17 cellular contexts compared by ENCODE assay signal in genomic region chr20:12882832-12883506, GRCh38.
A peak's percentile ranks its signal among the peaks of the same experiment; 100 is the strongest.
DNase-seq lines count a peak whose midpoint lies in the region; ATAC-seq, FAIRE-seq and TF ChIP-seq lines count a peak whose summit lies in the region.
"Had no signal": no experiment of that assay in that cellular context is flagged by ENCODE, and none has a peak within 500 bp of the region (broad histone marks: within the 10 kb centered on the region; RNA-seq: fewer than 3 reads in every experiment).

No MANE protein-coding gene starts in this region.

- no peak for TF ChIP-seq POLR2A in H1 (IDR thresholded peaks at IDR 0.05; ENCODE audit: control extremely low read depth in 1 of 2, low read depth in 2 of 2, low read length in 2 of 2)

- H2AK5ac ChIP-seq in H1 (ENCODE audit: low read depth, low read length) (no peak overlapping the region), mesenchymal stem cell (ENCODE audit: low read length, severe bottlenecking) (no peak overlapping the region)

- H3K4ac ChIP-seq in H1 (replicated peaks; ENCODE audit: insufficient read length, low read depth, low read length) = no peak overlapping the region
- peak overlapping the region in 1 of 2 experiments; percentile 40 for H3K4ac ChIP-seq in mesenchymal stem cell (ENCODE audit: low read depth in 1 of 2, low read length in 2 of 2)

- 0 out of 2 replicates have a peak overlapping the region, but pooled peaks have one; percentile 40 for H2AFZ ChIP-seq in H1 (ENCODE audit: low read length)
- no peak overlapping the region for H2AFZ ChIP-seq in mesenchymal stem cell (ENCODE audit: low read depth, low read length)

- no peak for ATAC-seq in GM18867 (IDR thresholded peaks at IDR 0.05; ENCODE audit: unreplicated experiment)
- ATAC-seq: activated T-helper 17 cell treated with anti-CD3 and anti-CD28 coated beads, Interleukin-2, amount 50 U/mL, for 72 hours; naive thymus-derived CD8-positive, alpha-beta T cell; SK-N-SH treated with all-trans-retinoic acid at 6 μM for 48 hours had no signal

- H3K23me2 ChIP-seq in H1 (ENCODE audit: low read depth, low read length) = no peaks in the 10 kb centered on the region; the same call in 1 of the 2 replicates

- H3K79me2 ChIP-seq in H1 (ENCODE audit: control insufficient read depth in 1 of 2, insufficient read depth in 2 of 2, low read length in 2 of 2) = no peaks in the 10 kb centered on the region

- H4K20me1 ChIP-seq in H1 (replicated peaks in 1 of 2; ENCODE audit: control insufficient read depth in 1 of 2, insufficient read depth in 2 of 2, low read length in 2 of 2) = no peaks in the 10 kb centered on the region

- H3K23ac ChIP-seq in H1 (ENCODE audit: insufficient read length) (no peak overlapping the region), mesenchymal stem cell (ENCODE audit: low read length in 2 of 2) (no peak overlapping the region)

- POLR2A ChIA-PET in H1 (lab: Charles Lee; ENCODE audit: partially characterized antibody) = no interaction called here

- TF ChIP-seq EP300 in H1 (IDR thresholded peaks at IDR 0.05; ENCODE audit: borderline replicate concordance in 1 of 2, low read depth in 2 of 2, low read length in 2 of 2) = no peak

- H2BK5ac ChIP-seq in H1 (ENCODE audit: low read depth, low read length) = no peak overlapping the region
- no peak overlapping the region for H2BK5ac ChIP-seq in mesenchymal stem cell (ENCODE audit: low read depth, low read length, poor library complexity, severe bottlenecking)

- H4K8ac ChIP-seq in H1 (ENCODE audit: extremely low read depth, insufficient read depth, low read length) = no peak overlapping the region
- H4K8ac ChIP-seq in mesenchymal stem cell (ENCODE audit: low read length) = peak overlapping the region; percentile 17

- no peaks in the 10 kb centered on the region for H3K27me3 ChIP-seq in H1 (replicated peaks in 1 of 4; ENCODE audit: control insufficient read depth in 3 of 4, extremely low read depth in 1 of 4, insufficient read depth in 3 of 4, low read length in 3 of 4)
- peaks cover 0 to 3% of the 10 kb centered on the region in 2 experiments for H3K27me3 ChIP-seq in mesenchymal stem cell (ENCODE audit: control insufficient read depth in 1 of 2, insufficient read depth in 1 of 2, low read length in 2 of 2)
- no peaks in the 10 kb centered on the region for H3K27me3 ChIP-seq in effector memory CD4-positive, alpha-beta T cell (replicated peaks; ENCODE audit: control insufficient read depth, insufficient read depth, low read length, poor library complexity, severe bottlenecking)

- WGBS in H1 (ENCODE audit: extremely low coverage in 1 of 2, insufficient coverage in 1 of 2, insufficient read length in 1 of 2, insufficient replicate concordance in 2 of 2, low coverage in 1 of 2, low lambda C conversion rate in 2 of 2, missing lambda C conversion rate in 1 of 2), 2 experiments = 82% methylated on average over 1 of the region's 1 CpG; no CpG with 5 or more reads in 1 of the 2 experiments
- 0% methylated on average over 1 of the region's 1 CpG for WGBS in mesenchymal stem cell

- H4K91ac ChIP-seq in H1 (replicated peaks; ENCODE audit: insufficient read length, low read length) = no peak overlapping the region
- H4K91ac ChIP-seq in mesenchymal stem cell (ENCODE audit: low read length) = no peak overlapping the region

- TF ChIP-seq RAD21 in H1 (IDR thresholded peaks at IDR 0.05 in 1 of 2, conservative IDR thresholded peaks at IDR 0.05 in 1 of 2; ENCODE audit: low read depth in 2 of 2, low read length in 2 of 2) = no peak

- no peak for TF ChIP-seq CTCF in H1 (IDR thresholded peaks at IDR 0.05; ENCODE audit: control extremely low read depth in 1 of 3, insufficient read depth in 1 of 3, low read depth in 1 of 3, low read length in 3 of 3)

- H2BK12ac ChIP-seq in H1 (ENCODE audit: low read depth, low read length) = no peak overlapping the region
- peak overlapping the region; percentile 65 to 67 for H2BK12ac ChIP-seq in mesenchymal stem cell (ENCODE audit: low read length in 2 of 2)

- no peak overlapping the region for H2BK120ac ChIP-seq in H1 (replicated peaks; ENCODE audit: low read depth, low read length)
- peak overlapping the region; percentile 55 for H2BK120ac ChIP-seq in mesenchymal stem cell (ENCODE audit: low read depth, low read length)

- H3K14ac ChIP-seq in H1 (ENCODE audit: insufficient read length) (no peak overlapping the region), mesenchymal stem cell (ENCODE audit: low read length in 2 of 2) (no peak overlapping the region)

- no peak overlapping the region for H2BK20ac ChIP-seq in H1 (ENCODE audit: low read length)

- no peak overlapping the region for H3K56ac ChIP-seq in H1 (replicated peaks; ENCODE audit: insufficient read length, low read depth, low read length)

- H3K4me2 ChIP-seq in H1 (ENCODE audit: insufficient read depth in 1 of 2, low read depth in 2 of 2, low read length in 2 of 2) (no peak overlapping the region), mesenchymal stem cell (ENCODE audit: low read length, poor library complexity, severe bottlenecking) (no peak overlapping the region)

- no peak for FAIRE-seq in H1 (lab: Jason Lieb, UNC)

- H3K79me1 ChIP-seq in H1 (ENCODE audit: low read depth, low read length) (no peaks in the 10 kb centered on the region), mesenchymal stem cell (replicated peaks; ENCODE audit: low read length, poor library complexity, severe bottlenecking) (no peaks in the 10 kb centered on the region)

- H3K4me3 ChIP-seq in H1 (ENCODE audit: extremely low read depth in 1 of 4, insufficient read depth in 2 of 4, low read depth in 3 of 4, low read length in 4 of 4) = no peak overlapping the region
- no peak overlapping the region for H3K4me3 ChIP-seq in mesenchymal stem cell (ENCODE audit: insufficient read depth in 1 of 2, low read depth in 1 of 2, low read length in 2 of 2)
- H3K4me3 ChIP-seq in effector memory CD4-positive, alpha-beta T cell (ENCODE audit: insufficient read depth, low read depth, low read length, poor library complexity, severe bottlenecking) = no peak overlapping the region
- H3K4me3 ChIP-seq: prostate gland had no signal

- no peaks in the 10 kb centered on the region for H3K4me1 ChIP-seq in H1 (replicated peaks in 1 of 4; ENCODE audit: control insufficient read depth in 3 of 4, insufficient read depth in 4 of 4, low read length in 3 of 4)
- H3K4me1 ChIP-seq in mesenchymal stem cell (ENCODE audit: control insufficient read depth, insufficient read depth, low read depth, low read length) = no peaks in the 10 kb centered on the region
- H3K4me1 ChIP-seq in effector memory CD4-positive, alpha-beta T cell (ENCODE audit: control insufficient read depth, insufficient read depth, low read length, poor library complexity, severe bottlenecking) = no peaks in the 10 kb centered on the region
- H3K4me1 ChIP-seq: prostate gland had no signal

- CTCF ChIA-PET in H1 (lab: Charles Lee; ENCODE audit: partially characterized antibody) = interaction anchor here (0.6 to 1.3 kb wide), 4 partner anchors 10 to 665 kb away, joined by 3 to 4 read pairs (median 3); no protein-coding TSS in a partner anchor

- H3K18ac ChIP-seq in H1 (ENCODE audit: extremely low read depth, low read length) (no peak overlapping the region), mesenchymal stem cell (ENCODE audit: low read depth in 1 of 2, low read length in 2 of 2) (peak overlapping the region; percentile 37 to 83)

- DNase-seq in AG20443 (ENCODE audit: low spot score) = peak; percentile 21
- peak; percentile 87 for DNase-seq in HT1080 (ENCODE audit: low read depth)
- DNase-seq in H1 (ENCODE audit: low read depth in 1 of 2, low spot score in 2 of 2) = no peak
- DNase-seq in mesenchymal stem cell = peak; percentile 99
- no peak for DNase-seq in effector memory CD4-positive, alpha-beta T cell
- no peak for DNase-seq in NCI-H1436 (lab: John Stamatoyannopoulos, UW)
- no peak for DNase-seq in NCI-H2081 treated with DMSO at 0.1 percent for 48 hours (lab: John Stamatoyannopoulos, UW)
- DNase-seq: DMS53; erythroblast; naive thymus-derived CD8-positive, alpha-beta T cell; NCI-H1930; NCI-H524; OCI-M1 had no signal

- H2BK15ac ChIP-seq in H1 (ENCODE audit: low read length) (no peak overlapping the region), mesenchymal stem cell (ENCODE audit: low read depth, poor library complexity, severe bottlenecking) (no peak overlapping the region)

- H3K9me3 ChIP-seq in H1 (ENCODE audit: insufficient read depth in 2 of 2, low read depth in 1 of 2, low read length in 1 of 2) = peaks cover 0 to 4% of the 10 kb centered on the region in 2 experiments; a peak in 1 of 4 replicates
- H3K9me3 ChIP-seq in mesenchymal stem cell (ENCODE audit: control insufficient read depth, low read length) = no peaks in the 10 kb centered on the region
- H3K9me3 ChIP-seq in effector memory CD4-positive, alpha-beta T cell (ENCODE audit: control insufficient read depth, low read length) = no peaks in the 10 kb centered on the region
- H3K9me3 ChIP-seq: prostate gland had no signal

- H3K27ac ChIP-seq in H1 (ENCODE audit: low read depth, low read length) (no peak overlapping the region), mesenchymal stem cell (ENCODE audit: low read length, poor library complexity, severe bottlenecking) (no peak overlapping the region)
- no peak overlapping the region for H3K27ac ChIP-seq in effector memory CD4-positive, alpha-beta T cell (ENCODE audit: insufficient read depth, low read length, poor library complexity, severe bottlenecking)
- H3K27ac ChIP-seq: prostate gland had no signal

- no peak overlapping the region for H4K5ac ChIP-seq in H1 (ENCODE audit: insufficient read length, low read depth, low read length)

- H3K9ac ChIP-seq in H1 (replicated peaks in 1 of 4; ENCODE audit: extremely low read depth in 1 of 4, low read depth in 3 of 4, low read length in 3 of 4) (no peak overlapping the region), mesenchymal stem cell (ENCODE audit: low read length) (no peak overlapping the region)

- H3K36me3 ChIP-seq in H1 (ENCODE audit: control insufficient read depth in 2 of 4, insufficient read depth in 4 of 4, low read length in 3 of 4) = no peaks in the 10 kb centered on the region
- H3K36me3 ChIP-seq in mesenchymal stem cell (ENCODE audit: control insufficient read depth in 1 of 2, insufficient read depth in 2 of 2, low read depth in 1 of 2, low read length in 2 of 2) = no peaks in the 10 kb centered on the region
- H3K36me3 ChIP-seq in effector memory CD4-positive, alpha-beta T cell (ENCODE audit: control insufficient read depth, insufficient read depth, low read length) = no peaks in the 10 kb centered on the region
- H3K36me3 ChIP-seq: prostate gland had no signal

TF ChIP-seq in H1, 55 proteins besides CTCF, POLR2A, EP300 and RAD21 (continues in another document):
- TF ChIP-seq ATF3 (IDR thresholded peaks at IDR 0.05; ENCODE audit: insufficient read depth, low read depth, low read length) (no peak), MAFK (IDR thresholded peaks at IDR 0.05; ENCODE audit: low read depth, low read length) (no peak), SP2 (IDR thresholded peaks at IDR 0.05; ENCODE audit: low read length) (no peak), GTF2F1 (IDR thresholded peaks at IDR 0.05; ENCODE audit: borderline replicate concordance, low read depth, low read length) (no peak), CTBP2 (IDR thresholded peaks at IDR 0.05; ENCODE audit: borderline replicate concordance, insufficient read depth, insufficient read length, low read length) (no peak)

Comparison
In these comparisons a context has a peak if more than half of its experiments do, and no peak if none do; other contexts are left out.
1. DNase-seq: peak in AG20443 (single experiment), HT1080 (single experiment) and mesenchymal stem cell (single experiment); none in H1 (0 of 2), effector memory CD4-positive, alpha-beta T cell (0 of 3), NCI-H1436 (single experiment) and NCI-H2081 treated with DMSO at 0.1 percent for 48 hours (single experiment).